In genomic region chr11:7516488-7516887, GRCh38 we compare ENCODE assay signal across 1 cellular context.
TF ChIP-seq lines count a peak whose summit lies in the region.

No MANE protein-coding gene starts in this region.

TF ChIP-seq in HepG2, 621 proteins besides CTCF, POLR2A, EP300 and RAD21:
- TF ChIP-seq HNF4A (CRISPR knock-in tag; IDR thresholded peaks at IDR 0.05): no peak
- no peak for TF ChIP-seq AHR (CRISPR knock-in tag; IDR thresholded peaks at IDR 0.05)
- no peak for TF ChIP-seq PLSCR1 (CRISPR knock-in tag; IDR thresholded peaks at IDR 0.05; ENCODE audit: borderline replicate concordance)
- no peak for TF ChIP-seq ZNF10 (CRISPR knock-in tag; IDR thresholded peaks at IDR 0.05; ENCODE audit: borderline replicate concordance, low read depth)
- no peak for TF ChIP-seq CCDC6 (CRISPR knock-in tag; IDR thresholded peaks at IDR 0.05)
- no peak for TF ChIP-seq HNRNPK (IDR thresholded peaks at IDR 0.05; ENCODE audit: low read depth, low read length, poor library complexity, severe bottlenecking)
- TF ChIP-seq RARG (CRISPR knock-in tag; IDR thresholded peaks at IDR 0.05; ENCODE audit: low read depth): no peak
- no peak for TF ChIP-seq ZNF737 (CRISPR knock-in tag; IDR thresholded peaks at IDR 0.05; ENCODE audit: borderline replicate concordance)
- TF ChIP-seq ZKSCAN5 (CRISPR knock-in tag; IDR thresholded peaks at IDR 0.05): no peak
TF ChIP-seq in HepG2: peak in this region for 0.
